8 cellular contexts compared by ENCODE assay signal in genomic region chr17:64063766-64064224, GRCh38. TPM values are rescaled to one million over a fixed set of nuclear protein-coding genes. Genes with fewer than 3 reads are reported as not detected.
A peak's percentile ranks its signal among the peaks of the same experiment; 100 is the strongest.
DNase-seq lines count a peak whose midpoint lies in the region; ATAC-seq, FAIRE-seq and TF ChIP-seq lines count a peak whose summit lies in the region.

No MANE protein-coding gene starts in this region.

- ATAC-seq in A549 (peak; percentile 75 to 97), memory B cell (ENCODE audit: low read depth) (peak; percentile 45), GM19397 (IDR thresholded peaks at IDR 0.05; ENCODE audit: unreplicated experiment) (no peak)

- H3K9me3 Mint-ChIP-seq in memory B cell: no peaks in the 10 kb centered on the region

- H3K4me3 Mint-ChIP-seq in memory B cell: no peak overlapping the region

- no peak overlapping the region for H3K4me2 ChIP-seq in A549

- H3K4me1 ChIP-seq in A549 (peaks cover 14% of the 10 kb centered on the region), stomach (peaks cover 0 to 51% (median 11%) of the 10 kb centered on the region in 4 donors)

- no peak for FAIRE-seq in A549 (lab: Jason Lieb, UNC)

- H3K4me3 ChIP-seq in A549 (no peak overlapping the region), stomach (no peak overlapping the region)

- H3K4me1 Mint-ChIP-seq in memory B cell: peaks cover 19% of the 10 kb centered on the region

- TF ChIP-seq POLR2A in A549 (IDR thresholded peaks at IDR 0.05; ENCODE audit: low read length) (no peak), stomach (IDR thresholded peaks at IDR 0.05) (no peak)

- H3K27ac Mint-ChIP-seq in memory B cell: no peak overlapping the region

- intact Hi-C loops in stomach (cut with DNase I; ENCODE audit: low total_unique reads): no loop called here

- DNase-seq in A549 (ENCODE audit: low read depth in 1 of 2, low spot score in 1 of 2) (peak; percentile 53 to 68), HEK293T (ENCODE audit: extremely low spot score) (peak; percentile 79), dermis blood vessel endothelial cell (peak; percentile 74), memory B cell (ENCODE audit: low spot score in 2 of 2) (no peak), stomach (peak; percentile 85), NCI-H1105 treated with DMSO at 0.1 percent for 48 hours (lab: John Stamatoyannopoulos, UW) (no peak)
- DNase-seq in activated CD4-positive, alpha-beta T cell treated with anti-CD3 and anti-CD28 coated beads for 1 hour: peak; percentile 31

- H3K9me3 ChIP-seq in A549: peaks cover 4% of the 10 kb centered on the region; the same call in 2 of the 3 replicates
- H3K9me3 ChIP-seq in stomach: peaks cover 0 to 4% (median under 1%) of the 10 kb centered on the region in 4 donors

- peak; percentile 73 to 79 for TF ChIP-seq RAD21 in A549 (conservative IDR thresholded peaks at IDR 0.05 in 1 of 2, IDR thresholded peaks at IDR 0.05 in 1 of 2)

- no peaks in the 10 kb centered on the region for H3K27me3 ChIP-seq in stomach

- POLR2A ChIA-PET in A549 (lab: Yijun Ruan, JAX): interaction anchor here (1.1 to 1.4 kb wide), 2 partner anchors 66 to 82 kb away, joined by 5 to 8 read pairs; partner anchors contain the start of gene ERN1
- POLR2A ChIA-PET in HEK293T (lab: Yijun Ruan, JAX): interaction anchor here (0.7 to 1.7 kb wide), 8 partner anchors 10 to 83 kb away, joined by 3 to 12 read pairs (median 4); partner anchors contain the start of gene ERN1

- peaks cover 28% of the 10 kb centered on the region for H3K36me3 Mint-ChIP-seq in memory B cell

- H3K27ac ChIP-seq in A549: peak overlapping the region in 1 of 2 experiments; percentile 31; a peak in 1 of 6 replicates
- peak overlapping the region; percentile 70 to 84 (median 77) for H3K27ac ChIP-seq in stomach

- TF ChIP-seq CTCF in A549 (IDR thresholded peaks at IDR 0.05): peak; percentile 54
- TF ChIP-seq CTCF in stomach (IDR thresholded peaks at IDR 0.05): peak in 5 of 7 experiments; percentile 49 to 82 (median 65)

- TF ChIP-seq EP300 in A549 (IDR thresholded peaks at IDR 0.05) (no peak), stomach (IDR thresholded peaks at IDR 0.05) (no peak)

- CTCF ChIA-PET in A549 (lab: Yijun Ruan, JAX) (interaction anchor here (0.5 to 8.3 kb wide), 24 partner anchors 9 to 152 kb away, joined by 3 to 118 read pairs (median 4); partner anchors contain the start of genes ERN1 and GH1), HEK293T (lab: Yijun Ruan, JAX) (interaction anchor here (0.6 to 4.5 kb wide), 25 partner anchors 8 to 287 kb away, joined by 3 to 65 read pairs (median 4); partner anchors contain the start of gene ERN1)

- no peaks in the 10 kb centered on the region for H3K27me3 Mint-ChIP-seq in memory B cell

- peaks cover 42 to 99% (median 93%) of the 10 kb centered on the region in 4 donors for H3K36me3 ChIP-seq in stomach

- WGBS in A549 (ENCODE audit: missing lambda C conversion rate): 68% methylated on average over 12 of the region's 16 CpGs
- 21 to 44% (median 24%) methylated on average over 16 of the region's 16 CpGs for WGBS in stomach, 5 donors

TF ChIP-seq in A549, 52 proteins besides CTCF, POLR2A, EP300 and RAD21:
- TF ChIP-seq RARB (CRISPR knock-in tag; IDR thresholded peaks at IDR 0.05): no peak
- no peak for TF ChIP-seq RFX5 (IDR thresholded peaks at IDR 0.05)
- peak; percentile 83 for TF ChIP-seq SMC3 (IDR thresholded peaks at IDR 0.05)
TF ChIP-seq in A549: peak in this region for 1.

TF ChIP-seq in HEK293T, 16 proteins besides CTCF, POLR2A, EP300 and RAD21:
- no peak for TF ChIP-seq L3MBTL2 (conservative IDR thresholded peaks at IDR 0.05)
- TF ChIP-seq PKNOX1 (IDR thresholded peaks at IDR 0.05): no peak
- no peak for TF ChIP-seq FOXM1 (IDR thresholded peaks at IDR 0.05; ENCODE audit: borderline replicate concordance)
- TF ChIP-seq HDGF (IDR thresholded peaks at IDR 0.05; ENCODE audit: borderline replicate concordance): no peak
- TF ChIP-seq ARNT (IDR thresholded peaks at IDR 0.05): no peak
- no peak for TF ChIP-seq CTBP1 (IDR thresholded peaks at IDR 0.05; ENCODE audit: borderline replicate concordance)
- TF ChIP-seq SP1 (IDR thresholded peaks at IDR 0.05): no peak
- no peak for TF ChIP-seq ZNF384 (IDR thresholded peaks at IDR 0.05)
- TF ChIP-seq ELF4 (IDR thresholded peaks at IDR 0.05): no peak
- no peak for TF ChIP-seq FOXA1 (IDR thresholded peaks at IDR 0.05)
- no peak for TF ChIP-seq FOXK2 (IDR thresholded peaks at IDR 0.05)
- TF ChIP-seq SUZ12 (IDR thresholded peaks at IDR 0.05): no peak
- no peak for TF ChIP-seq BHLHE40 (IDR thresholded peaks at IDR 0.05; ENCODE audit: borderline replicate concordance)
- TF ChIP-seq TARDBP (IDR thresholded peaks at IDR 0.05): no peak
- TF ChIP-seq NFRKB (IDR thresholded peaks at IDR 0.05): no peak
- TF ChIP-seq LEF1 (IDR thresholded peaks at IDR 0.05; ENCODE audit: borderline replicate concordance): no peak

RNA-seq across cellular contexts. Expression of gene ICAM2, which starts 43.4 kb away (rescaled TPM):
- polyA plus RNA-seq in A549 (2011; rRNA removed) (not detected in 2 replicates), A549 (2017; fragmentation: RNase III; extraction: RNeasy Plus Mini Kit Qiagen cat#74134 plus additional on column Dnase treatment) (not detected in 3 replicates), stomach (10 to 100 TPM in 2 of 3 donors, 1 to 10 TPM in 1; 8.2 to 15.4 (median 11.5) TPM)
- 0.04 and 0.10 TPM in 2 replicates for polyA plus RNA-seq in A549 (2012; cell fraction: cytosol; rRNA removed)
- 0.18 TPM in 1 of 2 replicates, not detected in the other for polyA plus RNA-seq in A549 (2012; cell fraction: nucleus; rRNA removed)
- polyA minus RNA-seq in A549 (2011; rRNA and poly(A)+ RNA removed): not detected in 2 replicates
- total RNA-seq in dermis blood vessel endothelial cell (443 and 748 TPM in 2 replicates), stomach (10 to 100 TPM in 1 of 5 donors, 1 to 10 TPM in 2, not detected in 2; 4.7 to 25.3 (median 9.9) TPM)

Comparison
In these comparisons a context has a peak if more than half of its experiments do, and no peak if none do; other contexts are left out.
1. DNase-seq: peak in A549 (2 of 2), HEK293T (single experiment), activated CD4-positive, alpha-beta T cell treated with anti-CD3 and anti-CD28 coated beads for 1 hour (single experiment), dermis blood vessel endothelial cell (single experiment) and stomach (single experiment); none in memory B cell (0 of 2) and NCI-H1105 treated with DMSO at 0.1 percent for 48 hours (single experiment).
2. RNA of gene ICAM2, which starts 43.4 kb away (total RNA-seq): 443 to 748 TPM in dermis blood vessel endothelial cell; 4.7 to 25.3 TPM in stomach; every median in the first group is over 10 times any median in the second.